16 cellular contexts compared by ENCODE assay signal in the genomic region with DNA sequence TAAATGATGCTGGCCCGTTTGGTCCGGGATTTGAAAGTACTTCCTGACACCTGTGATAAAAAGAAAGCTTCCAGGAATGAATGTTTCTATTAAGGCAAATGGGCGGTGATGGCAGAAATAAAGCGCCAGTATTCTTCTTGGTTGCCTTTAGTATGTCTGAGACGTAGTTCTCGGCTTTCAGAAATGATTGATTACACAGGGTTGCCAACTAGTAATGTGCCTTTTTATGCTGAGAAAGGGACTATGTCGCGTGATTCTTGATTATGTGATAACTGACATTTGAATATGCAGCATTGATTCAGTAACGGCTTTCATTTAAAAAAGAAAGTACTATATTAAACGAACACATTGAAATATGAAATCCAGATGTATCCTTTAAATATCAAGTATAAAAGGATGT. TPM values are rescaled to one million over a fixed set of nuclear protein-coding genes. Genes with fewer than 3 reads are reported as not detected.
A peak's percentile ranks its signal among the peaks of the same experiment; 100 is the strongest.
DNase-seq lines count a peak whose midpoint lies in the region; ATAC-seq, FAIRE-seq and TF ChIP-seq lines count a peak whose summit lies in the region.
"Had no signal": no experiment of that assay in that cellular context is flagged by ENCODE, and none has a peak within 500 bp of the region (broad histone marks: within the 10 kb centered on the region; RNA-seq: fewer than 3 reads in every experiment).

No MANE protein-coding gene starts in this region.

- DNase-seq in WTC11 (ENCODE audit: low spot score) (no peak), mesothelial cell of epicardium (ENCODE audit: low spot score in 2 of 2, unreplicated experiment in 2 of 2) (no peak), OCI-M1 (lab: John Stamatoyannopoulos, UW) (no peak)
- DNase-seq in central memory CD4-positive, alpha-beta T cell = no peak
- DNase-seq: Caco-2, DMS153, H7, NCI-H187, PC-9 had no signal

- no peaks in the 10 kb centered on the region for H3K9me3 ChIP-seq in skeletal muscle tissue (ENCODE audit: control insufficient read depth in 3 of 3, low read length in 3 of 3)
- H3K9me3 ChIP-seq: Caco-2, SJSA1 had no signal

- H3K9ac ChIP-seq in skeletal muscle tissue (ENCODE audit: low read depth in 1 of 3, low read length in 3 of 3) = no peak overlapping the region

- peaks cover 17 to 22% (median 17%) of the 10 kb centered on the region in 3 donors for H3K4me1 ChIP-seq in skeletal muscle tissue (ENCODE audit: control insufficient read depth in 3 of 3, insufficient read depth in 3 of 3, low read length in 3 of 3)
- H3K4me1 ChIP-seq: Caco-2, SJSA1 had no signal

- H3K36me3 ChIP-seq in skeletal muscle tissue (ENCODE audit: control insufficient read depth in 3 of 3, insufficient read depth in 3 of 3, low read length in 3 of 3) = no peaks in the 10 kb centered on the region

- no peaks in the 10 kb centered on the region for H3K27me3 ChIP-seq in skeletal muscle tissue (ENCODE audit: control insufficient read depth in 3 of 3, insufficient read depth in 3 of 3, low read length in 3 of 3)
- H3K27me3 ChIP-seq: SJSA1 had no signal

- H3K9me3 Mint-ChIP-seq in WTC11 = no peaks in the 10 kb centered on the region
- no peaks in the 10 kb centered on the region for H3K9me3 Mint-ChIP-seq in mesothelial cell of epicardium
- H3K9me3 Mint-ChIP-seq: IgD-negative memory B cell had no signal

- peak overlapping the region; percentile 38 for H3K27ac ChIP-seq in skeletal muscle tissue (ENCODE audit: low read depth, low read length)
- H3K27ac ChIP-seq: PC-9, SJSA1 had no signal

- no peak overlapping the region for H3K4me3 Mint-ChIP-seq in WTC11
- H3K4me3 Mint-ChIP-seq in mesothelial cell of epicardium = no peak overlapping the region
- H3K4me3 Mint-ChIP-seq: CD14-positive monocyte, IgD-negative memory B cell had no signal

- TF ChIP-seq CTCF in WTC11 (IDR thresholded peaks at IDR 0.05) = no peak
- no peak for TF ChIP-seq CTCF in mesothelial cell of epicardium (IDR thresholded peaks at IDR 0.05; ENCODE audit: unreplicated experiment)

- peak; percentile 28 for FAIRE-seq in G401.6 (lab: Jason Lieb, UNC)
- FAIRE-seq: GM19239 had no signal

- H3K4me3 ChIP-seq in skeletal muscle tissue (ENCODE audit: low read length in 3 of 3) = no peak overlapping the region
- H3K4me3 ChIP-seq: PC-9, SJSA1 had no signal

- H3K27me3 Mint-ChIP-seq in WTC11 (ENCODE audit: low read depth) (no peaks in the 10 kb centered on the region), mesothelial cell of epicardium (ENCODE audit: low read depth) (no peaks in the 10 kb centered on the region)
- H3K27me3 Mint-ChIP-seq: IgD-negative memory B cell had no signal

- CTCF ChIA-PET in WTC11 (lab: Charles Lee) = no interaction called here

- H3K27ac Mint-ChIP-seq in WTC11 = peak overlapping the region; percentile 87
- peak overlapping the region; percentile 54 for H3K27ac Mint-ChIP-seq in mesothelial cell of epicardium

- H3K36me3 Mint-ChIP-seq in WTC11 (peaks cover 5% of the 10 kb centered on the region; the same call in 1 of the 2 replicates), mesothelial cell of epicardium (no peaks in the 10 kb centered on the region)

- H3K4me1 Mint-ChIP-seq in WTC11 (peaks cover 38% of the 10 kb centered on the region), mesothelial cell of epicardium (peaks cover 26% of the 10 kb centered on the region)

- ATAC-seq in WTC11 (no peak), HG03521 (IDR thresholded peaks at IDR 0.05; ENCODE audit: unreplicated experiment) (no peak)

- POLR2A ChIA-PET in WTC11 (lab: Charles Lee) = no interaction called here

TF ChIP-seq in WTC11, 78 proteins besides CTCF, POLR2A, EP300 and RAD21:
- TF ChIP-seq, protein P1, sequence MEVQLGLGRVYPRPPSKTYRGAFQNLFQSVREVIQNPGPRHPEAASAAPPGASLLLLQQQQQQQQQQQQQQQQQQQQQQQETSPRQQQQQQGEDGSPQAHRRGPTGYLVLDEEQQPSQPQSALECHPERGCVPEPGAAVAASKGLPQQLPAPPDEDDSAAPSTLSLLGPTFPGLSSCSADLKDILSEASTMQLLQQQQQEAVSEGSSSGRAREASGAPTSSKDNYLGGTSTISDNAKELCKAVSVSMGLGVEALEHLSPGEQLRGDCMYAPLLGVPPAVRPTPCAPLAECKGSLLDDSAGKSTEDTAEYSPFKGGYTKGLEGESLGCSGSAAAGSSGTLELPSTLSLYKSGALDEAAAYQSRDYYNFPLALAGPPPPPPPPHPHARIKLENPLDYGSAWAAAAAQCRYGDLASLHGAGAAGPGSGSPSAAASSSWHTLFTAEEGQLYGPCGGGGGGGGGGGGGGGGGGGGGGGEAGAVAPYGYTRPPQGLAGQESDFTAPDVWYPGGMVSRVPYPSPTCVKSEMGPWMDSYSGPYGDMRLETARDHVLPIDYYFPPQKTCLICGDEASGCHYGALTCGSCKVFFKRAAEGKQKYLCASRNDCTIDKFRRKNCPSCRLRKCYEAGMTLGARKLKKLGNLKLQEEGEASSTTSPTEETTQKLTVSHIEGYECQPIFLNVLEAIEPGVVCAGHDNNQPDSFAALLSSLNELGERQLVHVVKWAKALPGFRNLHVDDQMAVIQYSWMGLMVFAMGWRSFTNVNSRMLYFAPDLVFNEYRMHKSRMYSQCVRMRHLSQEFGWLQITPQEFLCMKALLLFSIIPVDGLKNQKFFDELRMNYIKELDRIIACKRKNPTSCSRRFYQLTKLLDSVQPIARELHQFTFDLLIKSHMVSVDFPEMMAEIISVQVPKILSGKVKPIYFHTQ (CRISPR knock-in tag; IDR thresholded peaks at IDR 0.05) = no peak

RNA-seq across cellular contexts. Expression of a gene that starts 13.9 kb away (rescaled TPM):
- total RNA-seq in WTC11 (2021) (13.9 to 15.9 TPM (median 15.3 TPM) in 3 replicates), mesothelial cell of epicardium (30.2 to 31.2 TPM (median 30.8 TPM) in 3 replicates), skeletal muscle tissue (36.5 TPM)
